Comparison of ENCODE assay signal across 8 cellular contexts in genomic region chr3:15405448-15406050, GRCh38. TPM values are rescaled to one million over a fixed set of nuclear protein-coding genes. Genes with fewer than 3 reads are reported as not detected.
DNase-seq lines count a peak whose midpoint lies in the region; ATAC-seq, FAIRE-seq and TF ChIP-seq lines count a peak whose summit lies in the region.

No MANE protein-coding gene starts in this region.

- H2AFZ ChIP-seq in H1 (ENCODE audit: low read length) (no peak overlapping the region), mesenchymal stem cell (ENCODE audit: low read depth, low read length) (no peak overlapping the region)

- H3K36me3 ChIP-seq in Peyer's patch = peaks cover 0 to 4% (median 0%) of the 10 kb centered on the region in 3 donors
- peaks cover 0 to 3% (median 0%) of the 10 kb centered on the region in 4 experiments; a peak in 1 of 8 replicates for H3K36me3 ChIP-seq in H1 (ENCODE audit: control insufficient read depth in 2 of 4, insufficient read depth in 4 of 4, low read length in 3 of 4)
- H3K36me3 ChIP-seq in mesenchymal stem cell (ENCODE audit: control insufficient read depth in 1 of 2, insufficient read depth in 2 of 2, low read depth in 1 of 2, low read length in 2 of 2) = peaks cover 12 to 18% of the 10 kb centered on the region in 2 experiments

- no peak overlapping the region for H3K23ac ChIP-seq in H1 (ENCODE audit: insufficient read length)
- H3K23ac ChIP-seq in mesenchymal stem cell (ENCODE audit: low read length in 2 of 2) = no peak overlapping the region

- H4K8ac ChIP-seq in H1 (ENCODE audit: extremely low read depth, insufficient read depth, low read length) (no peak overlapping the region), mesenchymal stem cell (ENCODE audit: low read length) (no peak overlapping the region)

- TF ChIP-seq POLR2A in Peyer's patch (IDR thresholded peaks at IDR 0.05) (no peak), H1 (IDR thresholded peaks at IDR 0.05; ENCODE audit: control extremely low read depth in 1 of 2, low read depth in 2 of 2, low read length in 2 of 2) (no peak)

- peak; percentile 54 to 84 (median 73) for TF ChIP-seq CTCF in Peyer's patch (IDR thresholded peaks at IDR 0.05)
- TF ChIP-seq CTCF in H1 (IDR thresholded peaks at IDR 0.05; ENCODE audit: control extremely low read depth in 1 of 3, insufficient read depth in 1 of 3, low read depth in 1 of 3, low read length in 3 of 3) = peak in 2 of 3 experiments; percentile 58 to 59; a peak in 3 of 4 replicates

- no peak overlapping the region for H2BK12ac ChIP-seq in H1 (ENCODE audit: low read depth, low read length)
- H2BK12ac ChIP-seq in mesenchymal stem cell (ENCODE audit: low read length in 2 of 2) = no peak overlapping the region

- H3K4me1 ChIP-seq in Peyer's patch (no peaks in the 10 kb centered on the region), H1 (replicated peaks in 1 of 4; ENCODE audit: control insufficient read depth in 3 of 4, insufficient read depth in 4 of 4, low read length in 3 of 4) (no peaks in the 10 kb centered on the region), mesenchymal stem cell (ENCODE audit: control insufficient read depth, insufficient read depth, low read depth, low read length) (no peaks in the 10 kb centered on the region)

- no peak overlapping the region for H2BK120ac ChIP-seq in H1 (replicated peaks; ENCODE audit: low read depth, low read length)
- no peak overlapping the region for H2BK120ac ChIP-seq in mesenchymal stem cell (ENCODE audit: low read depth, low read length)

- no peaks in the 10 kb centered on the region for H3K79me2 ChIP-seq in H1 (ENCODE audit: control insufficient read depth in 1 of 2, insufficient read depth in 2 of 2, low read length in 2 of 2)

- WGBS in H1 (ENCODE audit: extremely low coverage in 1 of 2, insufficient coverage in 1 of 2, insufficient read length in 1 of 2, insufficient replicate concordance in 2 of 2, low coverage in 1 of 2, low lambda C conversion rate in 2 of 2, missing lambda C conversion rate in 1 of 2), 2 experiments = 48% methylated on average over 3 of the region's 3 CpGs; no CpG with 5 or more reads in 1 of the 2 experiments
- WGBS in mesenchymal stem cell = 33% methylated on average over 1 of the region's 3 CpGs

- H4K91ac ChIP-seq in H1 (replicated peaks; ENCODE audit: insufficient read length, low read length) (no peak overlapping the region), mesenchymal stem cell (ENCODE audit: low read length) (no peak overlapping the region)

- H3K9me3 ChIP-seq in Peyer's patch (no peaks in the 10 kb centered on the region), H1 (ENCODE audit: insufficient read depth in 2 of 2, low read depth in 1 of 2, low read length in 1 of 2) (no peaks in the 10 kb centered on the region), mesenchymal stem cell (ENCODE audit: control insufficient read depth, low read length) (no peaks in the 10 kb centered on the region)

- TF ChIP-seq RAD21 in H1 (IDR thresholded peaks at IDR 0.05 in 1 of 2, conservative IDR thresholded peaks at IDR 0.05 in 1 of 2; ENCODE audit: low read depth in 2 of 2, low read length in 2 of 2) = peak; percentile 69 to 71

- H2BK15ac ChIP-seq in H1 (ENCODE audit: low read length) = no peak overlapping the region
- H2BK15ac ChIP-seq in mesenchymal stem cell (ENCODE audit: low read depth, poor library complexity, severe bottlenecking) = no peak overlapping the region

- H2BK5ac ChIP-seq in H1 (ENCODE audit: low read depth, low read length) (no peak overlapping the region), mesenchymal stem cell (ENCODE audit: low read depth, low read length, poor library complexity, severe bottlenecking) (no peak overlapping the region)

- H3K79me1 ChIP-seq in H1 (ENCODE audit: low read depth, low read length) (no peaks in the 10 kb centered on the region), mesenchymal stem cell (replicated peaks; ENCODE audit: low read length, poor library complexity, severe bottlenecking) (no peaks in the 10 kb centered on the region)

- H3K9ac ChIP-seq in H1 (replicated peaks in 1 of 4; ENCODE audit: extremely low read depth in 1 of 4, low read depth in 3 of 4, low read length in 3 of 4) = no peak overlapping the region
- no peak overlapping the region for H3K9ac ChIP-seq in mesenchymal stem cell (ENCODE audit: low read length)

- H2AK5ac ChIP-seq in H1 (ENCODE audit: low read depth, low read length) (no peak overlapping the region), mesenchymal stem cell (ENCODE audit: low read length, severe bottlenecking) (no peak overlapping the region)

- H3K4me2 ChIP-seq in H1 (ENCODE audit: insufficient read depth in 1 of 2, low read depth in 2 of 2, low read length in 2 of 2) (no peak overlapping the region), mesenchymal stem cell (ENCODE audit: low read length, poor library complexity, severe bottlenecking) (no peak overlapping the region)

- no peak for ATAC-seq in HG02885 (IDR thresholded peaks at IDR 0.05; ENCODE audit: poor library complexity, unreplicated experiment)
- no peak for ATAC-seq in GM21447 (IDR thresholded peaks at IDR 0.05; ENCODE audit: unreplicated experiment)

- H3K4me3 ChIP-seq in Peyer's patch = no peak overlapping the region
- H3K4me3 ChIP-seq in H1 (ENCODE audit: extremely low read depth in 1 of 4, insufficient read depth in 2 of 4, low read depth in 3 of 4, low read length in 4 of 4) = no peak overlapping the region
- H3K4me3 ChIP-seq in mesenchymal stem cell (ENCODE audit: insufficient read depth in 1 of 2, low read depth in 1 of 2, low read length in 2 of 2) = no peak overlapping the region

- H4K5ac ChIP-seq in H1 (ENCODE audit: insufficient read length, low read depth, low read length) = no peak overlapping the region

- H3K27ac ChIP-seq in Peyer's patch (peak overlapping the region in 1 of 4 donors; percentile 45), H1 (ENCODE audit: low read depth, low read length) (no peak overlapping the region), mesenchymal stem cell (ENCODE audit: low read length, poor library complexity, severe bottlenecking) (no peak overlapping the region)

- POLR2A ChIA-PET in H1 (lab: Charles Lee; ENCODE audit: partially characterized antibody) = interaction anchor here (0.9 to 1.3 kb wide), 2 partner anchors 138 to 140 kb away, joined by 4 to 5 read pairs; no protein-coding TSS in a partner anchor

- H3K4ac ChIP-seq in H1 (replicated peaks; ENCODE audit: insufficient read length, low read depth, low read length) = no peak overlapping the region
- no peak overlapping the region for H3K4ac ChIP-seq in mesenchymal stem cell (ENCODE audit: low read depth in 1 of 2, low read length in 2 of 2)

- no peak for FAIRE-seq in H1 (lab: Jason Lieb, UNC)

- H3K56ac ChIP-seq in H1 (replicated peaks; ENCODE audit: insufficient read length, low read depth, low read length) = no peak overlapping the region

- H3K27me3 ChIP-seq in Peyer's patch = no peaks in the 10 kb centered on the region
- no peaks in the 10 kb centered on the region for H3K27me3 ChIP-seq in H1 (replicated peaks in 1 of 4; ENCODE audit: control insufficient read depth in 3 of 4, extremely low read depth in 1 of 4, insufficient read depth in 3 of 4, low read length in 3 of 4)
- no peaks in the 10 kb centered on the region for H3K27me3 ChIP-seq in mesenchymal stem cell (ENCODE audit: control insufficient read depth in 1 of 2, insufficient read depth in 1 of 2, low read length in 2 of 2)

- H3K23me2 ChIP-seq in H1 (ENCODE audit: low read depth, low read length) = no peaks in the 10 kb centered on the region

- CTCF ChIA-PET in H1 (lab: Charles Lee; ENCODE audit: partially characterized antibody) = interaction anchor here (0.6 to 8.1 kb wide), 65 partner anchors 9 to 818 kb away, joined by 3 to 227 read pairs (median 4); partner anchors contain the start of genes CAPN7 and SH3BP5

- H4K20me1 ChIP-seq in H1 (replicated peaks in 1 of 2; ENCODE audit: control insufficient read depth in 1 of 2, insufficient read depth in 2 of 2, low read length in 2 of 2) = no peaks in the 10 kb centered on the region

- no peak overlapping the region for H3K14ac ChIP-seq in H1 (ENCODE audit: insufficient read length)
- no peak overlapping the region for H3K14ac ChIP-seq in mesenchymal stem cell (ENCODE audit: low read length in 2 of 2)

- H3K18ac ChIP-seq in H1 (ENCODE audit: extremely low read depth, low read length) (no peak overlapping the region), mesenchymal stem cell (ENCODE audit: low read depth in 1 of 2, low read length in 2 of 2) (no peak overlapping the region)

- no peak for TF ChIP-seq EP300 in H1 (IDR thresholded peaks at IDR 0.05; ENCODE audit: borderline replicate concordance in 1 of 2, low read depth in 2 of 2, low read length in 2 of 2)

- H2BK20ac ChIP-seq in H1 (ENCODE audit: low read length) = no peak overlapping the region

- DNase-seq in 8988T (peak; percentile 27), GDM1 (lab: John Stamatoyannopoulos, UW) (peak; percentile 11), HuH-7.5 (ENCODE audit: low spot score) (peak; percentile 49), Peyer's patch (no peak), H1 (ENCODE audit: low read depth in 1 of 2, low spot score in 2 of 2) (no peak), mesenchymal stem cell (peak; percentile 71)

RNA-seq across cellular contexts. Expression of gene METTL6, which starts 21.8 kb away (rescaled TPM):
- 10 to 100 TPM in 3 of 4 donors, 1 to 10 TPM in 1; 9.5 to 16.2 (median 13.4) TPM for total RNA-seq in Peyer's patch
- total RNA-seq in H1 (2021; fragmentation: NEBNext Ultra II Directional; extraction: Animal tissue kit (Norgen Biotek cat#: 25700)) = 20.0 and 20.7 TPM in 2 replicates
- polyA plus RNA-seq in H1 (2011; rRNA removed) = 13.1 and 18.4 TPM in 2 replicates
- 19.8 TPM for polyA plus RNA-seq in H1 (2011; cell fraction: cytosol; rRNA removed)
- 6.3 TPM for polyA plus RNA-seq in H1 (2011; cell fraction: nucleus; rRNA removed)
- 15.5 to 17.6 TPM (median 16.8 TPM) in 4 replicates for polyA plus RNA-seq in H1 (2012, experiment 1 of 2)
- polyA plus RNA-seq in H1 (2012, experiment 2 of 2) = 5.4 TPM
- polyA plus RNA-seq in H1 (2013, experiment 1 of 2) = 15.0 TPM
- 15.7 TPM for polyA plus RNA-seq in H1 (2013, experiment 2 of 2)
- 18.1 and 20.9 TPM in 2 replicates for polyA minus RNA-seq in H1 (2011; rRNA and poly(A)+ RNA removed)
- 5.1 TPM for polyA minus RNA-seq in H1 (2011; cell fraction: cytosol; rRNA and poly(A)+ RNA removed)
- 11.0 TPM for polyA minus RNA-seq in H1 (2011; cell fraction: nucleus; rRNA and poly(A)+ RNA removed)
- 19.3 TPM for polyA plus RNA-seq in mesenchymal stem cell (2013, experiment 1 of 2)
- 18.8 TPM for polyA plus RNA-seq in mesenchymal stem cell (2013, experiment 2 of 2)

RNA-seq across cellular contexts. Expression of gene EAF1, which starts 21.8 kb away (rescaled TPM):
- 10 to 100 TPM; 27.1 to 45.4 (median 33.0) TPM for total RNA-seq in Peyer's patch
- 26.8 and 28.0 TPM in 2 replicates for total RNA-seq in H1 (2021; fragmentation: NEBNext Ultra II Directional; extraction: Animal tissue kit (Norgen Biotek cat#: 25700))
- 13.9 and 16.8 TPM in 2 replicates for polyA plus RNA-seq in H1 (2011; rRNA removed)
- polyA plus RNA-seq in H1 (2011; cell fraction: cytosol; rRNA removed) = 16.8 TPM
- 10.8 TPM for polyA plus RNA-seq in H1 (2011; cell fraction: nucleus; rRNA removed)
- polyA plus RNA-seq in H1 (2012, experiment 1 of 2) = 16.4 to 20.3 TPM (median 17.6 TPM) in 4 replicates
- 2.8 TPM for polyA plus RNA-seq in H1 (2012, experiment 2 of 2)
- 14.6 TPM for polyA plus RNA-seq in H1 (2013, experiment 1 of 2)
- polyA plus RNA-seq in H1 (2013, experiment 2 of 2) = 15.3 TPM
- 23.8 and 28.9 TPM in 2 replicates for polyA minus RNA-seq in H1 (2011; rRNA and poly(A)+ RNA removed)
- 21.4 TPM for polyA minus RNA-seq in H1 (2011; cell fraction: cytosol; rRNA and poly(A)+ RNA removed)
- 12.5 TPM for polyA minus RNA-seq in H1 (2011; cell fraction: nucleus; rRNA and poly(A)+ RNA removed)
- 11.7 TPM for polyA plus RNA-seq in mesenchymal stem cell (2013, experiment 1 of 2)
- polyA plus RNA-seq in mesenchymal stem cell (2013, experiment 2 of 2) = 11.0 TPM

Comparison
In these comparisons a context has a peak if more than half of its experiments do, and no peak if none do; other contexts are left out.
1. DNase-seq: peak in 8988T (single experiment), GDM1 (single experiment), HuH-7.5 (single experiment) and mesenchymal stem cell (single experiment); none in Peyer's patch (0 of 3) and H1 (0 of 2).